In the genomic region with DNA sequence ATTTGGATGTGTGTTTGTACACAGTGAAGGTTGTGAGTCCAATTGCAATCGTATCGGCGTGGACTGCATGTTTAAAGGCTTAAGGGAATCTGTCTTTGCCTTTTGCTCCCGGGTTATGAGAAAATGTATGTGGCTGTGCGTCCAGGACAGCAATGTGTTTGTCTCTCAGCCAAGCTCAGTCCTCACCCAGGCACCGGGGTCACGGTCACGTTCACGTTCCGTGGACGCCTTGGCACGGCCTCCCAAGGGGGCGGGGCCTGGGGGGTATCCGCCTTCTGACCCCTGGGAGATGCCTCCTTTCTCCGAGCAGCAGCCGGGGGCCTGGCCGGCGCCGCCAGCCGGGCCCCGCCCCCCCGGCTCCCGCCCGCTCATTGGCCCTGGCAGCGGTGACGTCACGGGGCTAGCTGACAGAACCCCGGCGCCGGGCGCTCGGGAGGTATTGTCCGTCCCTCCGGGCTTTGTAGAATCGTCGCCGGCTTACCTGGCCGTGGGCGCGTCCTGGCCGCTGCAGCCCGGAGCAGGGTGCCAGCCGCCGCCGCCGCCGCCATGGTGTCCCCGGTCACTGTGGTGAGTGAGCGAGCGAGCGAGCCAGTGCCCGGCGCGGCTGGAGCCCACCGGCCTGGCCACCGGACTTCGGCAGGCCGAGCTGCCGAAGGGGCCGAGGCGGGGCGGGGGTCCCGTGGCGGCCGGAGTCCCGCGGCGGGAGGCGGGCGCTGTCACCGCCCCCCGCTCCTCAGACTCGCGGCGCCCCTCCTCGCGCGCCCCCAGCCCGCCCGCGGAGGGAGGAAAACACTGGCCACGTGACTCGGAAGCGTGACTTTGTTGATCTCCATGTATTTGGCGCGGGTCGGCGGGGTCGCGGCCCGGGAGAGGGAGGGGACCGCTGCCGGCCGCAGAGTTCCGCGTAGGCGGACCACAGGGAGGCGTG, we compare ENCODE assay signal across 8 cellular contexts. TPM values are rescaled to one million over a fixed set of nuclear protein-coding genes. Genes with fewer than 3 reads are reported as not detected.
DNase-seq lines count a peak whose midpoint lies in the region; ATAC-seq, FAIRE-seq and TF ChIP-seq lines count a peak whose summit lies in the region.

Gene TMEM86A, plus strand, starts transcription at position 439 of the 928 bp plus-strand sequence. Its CDS starts 108 bp downstream, at position 547.

- TF ChIP-seq POLR2A in A549 (IDR thresholded peaks at IDR 0.05; ENCODE audit: low read length): no peak
- TF ChIP-seq POLR2A in spleen (IDR thresholded peaks at IDR 0.05): peak in 1 of 3 donors; percentile 7

- H3K4me3 ChIP-seq in A549: peak within 1 kb of the TSS; percentile 100
- H3K4me3 ChIP-seq in spleen: peak within 1 kb of the TSS; percentile 70 to 91 (median 87)

- H3K27me3 ChIP-seq in spleen (replicated peaks in 1 of 7): peaks cover 0 to 12% (median 0%) of the 10 kb centered on the region in 7 donors

- peaks cover 0 to 20% (median 0%) of the 10 kb centered on the region in 6 donors for H3K36me3 ChIP-seq in spleen

- no peak for TF ChIP-seq RAD21 in A549 (conservative IDR thresholded peaks at IDR 0.05 in 1 of 2, IDR thresholded peaks at IDR 0.05 in 1 of 2)

- FAIRE-seq in A549 (lab: Jason Lieb, UNC): no peak

- POLR2A ChIA-PET in A549 (lab: Yijun Ruan, JAX): interaction anchor here (0.6 to 1.6 kb wide), 4 partner anchors 64 to 178 kb away, joined by 3 to 7 read pairs (median 3); partner anchors contain the start of gene SPTY2D1

- H3K4me1 ChIP-seq in A549 (no peaks in the 10 kb centered on the region), spleen (peaks cover 4 to 31% (median 23%) of the 10 kb centered on the region in 6 donors)

- H3K9me3 ChIP-seq in A549 (no peaks in the 10 kb centered on the region), spleen (no peaks in the 10 kb centered on the region)

- TF ChIP-seq CTCF in A549 (IDR thresholded peaks at IDR 0.05) (no peak), spleen (IDR thresholded peaks at IDR 0.05 in 8 of 11, conservative IDR thresholded peaks at IDR 0.05 in 3 of 11) (no peak)

- ATAC-seq in A549 (peak; percentile 85 to 93), GM18867 (IDR thresholded peaks at IDR 0.05; ENCODE audit: unreplicated experiment) (peak; percentile 95), HG03108 (IDR thresholded peaks at IDR 0.05; ENCODE audit: unreplicated experiment) (peak; percentile 88)
- peak; percentile 91 to 95 for ATAC-seq in activated CD4-positive, CD25-positive, alpha-beta regulatory T cell treated with anti-CD3 and anti-CD28 coated beads, Interleukin-2, amount 50 U/mL, for 24 hours

- H3K4me2 ChIP-seq in A549: peak within 1 kb of the TSS; percentile 100

- WGBS in A549 (ENCODE audit: missing lambda C conversion rate): 6% methylated on average over 7 of the region's 98 CpGs
- 1 to 3% (median 1%) methylated on average over 32 to 98 of the region's 98 CpGs for WGBS in spleen, 5 donors

- CTCF ChIA-PET in A549 (lab: Yijun Ruan, JAX): interaction anchor here (0.7 to 2.2 kb wide), 4 partner anchors 34 to 158 kb away, joined by 3 to 7 read pairs (median 3); no protein-coding TSS in a partner anchor

- intact Hi-C loops in spleen (cut with DNase I; ENCODE audit: low total_unique reads): loop anchor here (10.0 kb wide), 1 partner anchor 64 kb away; the partner anchor contains the start of gene SPTY2D1

- DNase-seq in A549 (ENCODE audit: low read depth in 1 of 2, low spot score in 1 of 2) (peak; percentile 67 to 90), NCI-H2227 treated with DMSO at 0.1 percent for 48 hours (lab: John Stamatoyannopoulos, UW) (peak; percentile 78), iris pigment epithelial cell (ENCODE audit: low read depth) (peak; percentile 72), spleen (peak; percentile 98)
- peak; percentile 84 for DNase-seq in central memory CD4-positive, alpha-beta T cell

- TF ChIP-seq EP300 in A549 (IDR thresholded peaks at IDR 0.05): no peak

- H3K27ac ChIP-seq in A549 (peak within 1 kb of the TSS; percentile 31 to 69; a peak in 3 of 6 replicates), spleen (peak within 1 kb of the TSS; percentile 27 to 91 (median 82))

TF ChIP-seq in A549, 52 proteins besides CTCF, POLR2A, EP300 and RAD21 (continues in another document):
- TF ChIP-seq CBX8 (IDR thresholded peaks at IDR 0.05) (no peak), POLR2AphosphoS2 (conservative IDR thresholded peaks at IDR 0.05; ENCODE audit: low read length) (no peak), TP53 (CRISPR knock-in tag; IDR thresholded peaks at IDR 0.05) (no peak), RFX5 (IDR thresholded peaks at IDR 0.05) (0 out of 2 replicates have a peak, but pooled peaks have one; percentile 27), FOSL2 (IDR thresholded peaks at IDR 0.05) (no peak), FOSL2 (CRISPR knock-in tag; IDR thresholded peaks at IDR 0.05) (0 out of 2 replicates have a peak, but pooled peaks have one; percentile 9), SREBF2 (IDR thresholded peaks at IDR 0.05) (no peak), BHLHE40 (IDR thresholded peaks at IDR 0.05; ENCODE audit: low read depth, low read length) (no peak), RNF2 (IDR thresholded peaks at IDR 0.05; ENCODE audit: borderline replicate concordance, low read depth) (peak; percentile 89; the same call in 1 of the 2 replicates), ZFP36 (IDR thresholded peaks at IDR 0.05; ENCODE audit: borderline replicate concordance, partially characterized antibody) (no peak), FOSB (CRISPR knock-in tag; IDR thresholded peaks at IDR 0.05) (no peak), HEYL (CRISPR knock-in tag; IDR thresholded peaks at IDR 0.05) (no peak), CEBPB (IDR thresholded peaks at IDR 0.05) (no peak), ZSCAN20 (CRISPR knock-in tag; IDR thresholded peaks at IDR 0.05) (no peak), PHF8 (IDR thresholded peaks at IDR 0.05; ENCODE audit: borderline replicate concordance, low read depth) (0 out of 2 replicates have a peak, but pooled peaks have one; percentile 29), GATA3 (IDR thresholded peaks at IDR 0.05; ENCODE audit: borderline replicate concordance) (no peak), TFCP2L1 (CRISPR knock-in tag; IDR thresholded peaks at IDR 0.05) (no peak), ESRRA (IDR thresholded peaks at IDR 0.05; ENCODE audit: borderline replicate concordance, low read length) (no peak), NPAS2 (CRISPR knock-in tag; IDR thresholded peaks at IDR 0.05; ENCODE audit: borderline replicate concordance) (no peak), MYC (IDR thresholded peaks at IDR 0.05; ENCODE audit: borderline replicate concordance, low read length) (no peak), NFE2L2 (conservative IDR thresholded peaks at IDR 0.05; ENCODE audit: low read length) (no peak), CHD4 (IDR thresholded peaks at IDR 0.05; ENCODE audit: borderline replicate concordance) (no peak), USF2 (IDR thresholded peaks at IDR 0.05) (0 out of 2 replicates have a peak, but pooled peaks have one; percentile 9), MAFK (IDR thresholded peaks at IDR 0.05; ENCODE audit: partially characterized antibody) (no peak), NR3C1 (IDR thresholded peaks at IDR 0.05) (no peak), EHF (CRISPR knock-in tag; IDR thresholded peaks at IDR 0.05) (no peak)
- TF ChIP-seq, protein P1, sequence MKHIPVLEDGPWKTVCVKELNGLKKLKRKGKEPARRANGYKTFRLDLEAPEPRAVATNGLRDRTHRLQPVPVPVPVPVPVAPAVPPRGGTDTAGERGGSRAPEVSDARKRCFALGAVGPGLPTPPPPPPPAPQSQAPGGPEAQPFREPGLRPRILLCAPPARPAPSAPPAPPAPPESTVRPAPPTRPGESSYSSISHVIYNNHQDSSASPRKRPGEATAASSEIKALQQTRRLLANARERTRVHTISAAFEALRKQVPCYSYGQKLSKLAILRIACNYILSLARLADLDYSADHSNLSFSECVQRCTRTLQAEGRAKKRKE (CRISPR knock-in tag; IDR thresholded peaks at IDR 0.05; ENCODE audit: low read depth): no peak

RNA-seq across cellular contexts. Expression of gene TMEM86A, which starts in this region (rescaled TPM):
- polyA plus RNA-seq in A549 (2011; rRNA removed) (0.10 and 0.16 TPM in 2 replicates), A549 (2017; fragmentation: RNase III; extraction: RNeasy Plus Mini Kit Qiagen cat#74134 plus additional on column Dnase treatment) (0.21 to 0.41 TPM (median 0.25 TPM) in 3 replicates), spleen (1 to 10 TPM in 2 of 3 donors, under 1 TPM in 1; 0.98 to 2.4 (median 2.0) TPM)
- 0.11 and 0.12 TPM in 2 replicates for polyA plus RNA-seq in A549 (2012; cell fraction: cytosol; rRNA removed)
- 0.16 and 0.17 TPM in 2 replicates for polyA plus RNA-seq in A549 (2012; cell fraction: nucleus; rRNA removed)
- 0.41 and 0.54 TPM in 2 replicates for polyA minus RNA-seq in A549 (2011; rRNA and poly(A)+ RNA removed)
- 10 to 100 TPM in 5 of 7 donors, 1 to 10 TPM in 2; 5.1 to 25.0 (median 17.0) TPM for total RNA-seq in spleen

Comparison
In these comparisons a context has a peak if more than half of its experiments do, and no peak if none do; other contexts are left out.
1. Peak in every context shown above with its lines: DNase-seq, ATAC-seq, H3K4me3 ChIP-seq and H3K27ac ChIP-seq.
2. Peak in DNase-seq, ATAC-seq, H3K4me3 ChIP-seq, H3K27ac ChIP-seq and H3K4me2 ChIP-seq in A549; RNA of the gene not detected or under 1 TPM.